8 cellular contexts compared by ENCODE assay signal in genomic region chr20:2101057-2101934, GRCh38. TPM values are rescaled to one million over a fixed set of nuclear protein-coding genes. Genes with fewer than 3 reads are reported as not detected.
A peak's percentile ranks its signal among the peaks of the same experiment; 100 is the strongest.
DNase-seq lines count a peak whose midpoint lies in the region; ATAC-seq and TF ChIP-seq lines count a peak whose summit lies in the region.

Gene STK35 (plus strand): TSS chr20:2101827. CDS start chr20:2101882, 55 bp downstream.

- ATAC-seq in GM21360 (IDR thresholded peaks at IDR 0.05; ENCODE audit: unreplicated experiment) (peak; percentile 31), HG03571 (IDR thresholded peaks at IDR 0.05; ENCODE audit: unreplicated experiment) (peak; percentile 41)

- peak within 1 kb of the TSS; percentile 98 for H2BK5ac ChIP-seq in trophoblast cell (ENCODE audit: low read depth, low read length, poor library complexity)

- peaks cover 24% of the 10 kb centered on the region for H3K79me2 ChIP-seq in trophoblast cell (ENCODE audit: control insufficient read depth, insufficient read depth, low read length, poor library complexity)

- H3K27me3 ChIP-seq in NT2/D1 (ENCODE audit: insufficient read depth, insufficient read length): no peaks in the 10 kb centered on the region
- no peaks in the 10 kb centered on the region for H3K27me3 ChIP-seq in trophoblast cell (ENCODE audit: insufficient read depth, low read length)

- WGBS in trophoblast cell (ENCODE audit: extremely low coverage, insufficient coverage, insufficient read length): no CpG with 5 or more reads among the region's 40 CpGs

- H2AFZ ChIP-seq in trophoblast cell (ENCODE audit: insufficient read depth, low read length, poor library complexity): peak within 1 kb of the TSS; percentile 95

- peak within 1 kb of the TSS; percentile 98 for H3K27ac ChIP-seq in trophoblast cell (ENCODE audit: low read depth, low read length)

- peak within 1 kb of the TSS; percentile 92 for H3K9ac ChIP-seq in NT2/D1 (ENCODE audit: insufficient read length, low read depth)
- peak within 1 kb of the TSS; percentile 95 for H3K9ac ChIP-seq in trophoblast cell (ENCODE audit: low read length)

- H2BK12ac ChIP-seq in trophoblast cell (ENCODE audit: low read length): peak within 1 kb of the TSS; percentile 48

- TF ChIP-seq CTCF in glutamatergic neuron (IDR thresholded peaks at IDR 0.05; ENCODE audit: partially characterized antibody, unreplicated experiment): no peak

- no peak within 1 kb of the TSS for H2AK5ac ChIP-seq in trophoblast cell (ENCODE audit: low read length)

- peak within 1 kb of the TSS; percentile 94 for H3K18ac ChIP-seq in trophoblast cell (ENCODE audit: low read length)

- peaks cover 6% of the 10 kb centered on the region for H3K4me1 Mint-ChIP-seq in glutamatergic neuron (ENCODE audit: low read depth, unreplicated experiment)

- no peaks in the 10 kb centered on the region for H3K36me3 Mint-ChIP-seq in glutamatergic neuron (ENCODE audit: unreplicated experiment)

- H3K4ac ChIP-seq in trophoblast cell (ENCODE audit: low read depth, low read length): peak within 1 kb of the TSS; percentile 82

- peak within 1 kb of the TSS; percentile 100 for H3K27ac Mint-ChIP-seq in glutamatergic neuron (ENCODE audit: unreplicated experiment)

- peaks cover 21% of the 10 kb centered on the region for H3K36me3 ChIP-seq in NT2/D1 (ENCODE audit: insufficient read depth, insufficient read length, low read length)
- peaks cover 0 to 4% of the 10 kb centered on the region in 2 experiments for H3K36me3 ChIP-seq in trophoblast cell (ENCODE audit: control insufficient read depth in 1 of 2, insufficient read depth in 2 of 2, low read length in 2 of 2)

- no peaks in the 10 kb centered on the region for H3K9me3 ChIP-seq in NT2/D1 (ENCODE audit: insufficient read depth, low read length)
- no peaks in the 10 kb centered on the region for H3K9me3 ChIP-seq in trophoblast cell (ENCODE audit: insufficient read depth, low read depth, low read length)

- peak within 1 kb of the TSS; percentile 96 for H3K14ac ChIP-seq in trophoblast cell (ENCODE audit: low read length)

- H2BK120ac ChIP-seq in trophoblast cell (ENCODE audit: insufficient read depth, low read length, poor library complexity): peak within 1 kb of the TSS; percentile 97

- peaks cover 4% of the 10 kb centered on the region for H3K4me1 ChIP-seq in NT2/D1 (ENCODE audit: insufficient read depth, insufficient read length)
- peaks cover 0 to 19% of the 10 kb centered on the region in 2 experiments for H3K4me1 ChIP-seq in trophoblast cell (ENCODE audit: control insufficient read depth in 1 of 2, insufficient read depth in 2 of 2, low read length in 2 of 2)

- H3K23ac ChIP-seq in trophoblast cell (ENCODE audit: low read length): peak within 1 kb of the TSS; percentile 34

- peak within 1 kb of the TSS; percentile 71 for H4K12ac ChIP-seq in trophoblast cell (ENCODE audit: low read depth, low read length)

- peaks cover 3% of the 10 kb centered on the region for H3K27me3 Mint-ChIP-seq in glutamatergic neuron (ENCODE audit: unreplicated experiment)

- H3K4me2 ChIP-seq in trophoblast cell (ENCODE audit: low read length): peak within 1 kb of the TSS; percentile 78

- H3K79me1 ChIP-seq in trophoblast cell (ENCODE audit: low read length): peaks cover 19% of the 10 kb centered on the region

- no peaks in the 10 kb centered on the region for H3K9me3 Mint-ChIP-seq in glutamatergic neuron (ENCODE audit: unreplicated experiment)

- H4K91ac ChIP-seq in trophoblast cell (ENCODE audit: low read depth, low read length): peak within 1 kb of the TSS; percentile 96

- H3K4me3 Mint-ChIP-seq in glutamatergic neuron (ENCODE audit: unreplicated experiment): peak within 1 kb of the TSS; percentile 94

- DNase-seq in DMS 273 treated with DMSO at 0.1 percent for 48 hours (lab: John Stamatoyannopoulos, UW): peak; percentile 64
- peak; percentile 76 for DNase-seq in NT2/D1 (ENCODE audit: low read depth, low spot score)
- peak; percentile 65 for DNase-seq in activated gamma-delta T cell (lab: John Stamatoyannopoulos, UW)
- DNase-seq in glutamatergic neuron: peak; percentile 84
- DNase-seq in trophoblast cell: peak; percentile 51 to 73
- no peak for DNase-seq in foreskin melanocyte

- H4K8ac ChIP-seq in trophoblast cell (ENCODE audit: low read depth, low read length): peak within 1 kb of the TSS; percentile 92

- peak within 1 kb of the TSS; percentile 88 for H3K4me3 ChIP-seq in NT2/D1 (ENCODE audit: insufficient read length, low read depth)
- H3K4me3 ChIP-seq in trophoblast cell (ENCODE audit: low read depth, low read length): peak within 1 kb of the TSS; percentile 89

RNA-seq across cellular contexts. Expression of gene STK35, which starts in this region (rescaled TPM):
- 17.4 TPM for total RNA-seq in glutamatergic neuron (ENCODE audit: unreplicated experiment)
- 19.0 and 19.9 TPM in 2 replicates for polyA plus RNA-seq in trophoblast cell (2013)
